ENCODE assay signal across 8 cellular contexts in genomic region chr7:134750083-134751062, GRCh38. TPM values are rescaled to one million over a fixed set of nuclear protein-coding genes. Genes with fewer than 3 reads are reported as not detected.
DNase-seq lines count a peak whose midpoint lies in the region; ATAC-seq lines count a peak whose summit lies in the region.

No MANE protein-coding gene starts in this region.

- H3K27me3 Mint-ChIP-seq in CD8-positive, alpha-beta memory T cell, result peaks cover 5 to 11% of the 10 kb centered on the region in 2 donors
- H3K27me3 Mint-ChIP-seq in activated T-helper 1 cell treated with anti-CD3 and anti-CD28 coated beads, Interleukin-12 subunit alpha, Interleukin-12 subunit beta, Interleukin-2, Interleukin-4 antibody, amounts not matched to agents 30 ng/mL and 10 ng/mL and 1 ng/mL, durations not matched to agents 14 hours and 24 hours and 36 hours (ENCODE audit: insufficient read depth), result peaks cover 2% of the 10 kb centered on the region

- POLR2A ChIA-PET in CD8-positive, alpha-beta memory T cell (lab: Charles Lee), result no interaction called here

- no peaks in the 10 kb centered on the region for H3K9me3 Mint-ChIP-seq in CD8-positive, alpha-beta memory T cell
- no peaks in the 10 kb centered on the region for H3K9me3 Mint-ChIP-seq in activated T-helper 1 cell treated with anti-CD3 and anti-CD28 coated beads, Interleukin-12 subunit alpha, Interleukin-12 subunit beta, Interleukin-2, Interleukin-4 antibody, amounts not matched to agents 30 ng/mL and 10 ng/mL and 1 ng/mL, durations not matched to agents 14 hours and 24 hours and 36 hours

- H3K36me3 Mint-ChIP-seq in CD8-positive, alpha-beta memory T cell, result no peaks in the 10 kb centered on the region
- no peaks in the 10 kb centered on the region for H3K36me3 Mint-ChIP-seq in activated T-helper 1 cell treated with anti-CD3 and anti-CD28 coated beads, Interleukin-12 subunit alpha, Interleukin-12 subunit beta, Interleukin-2, Interleukin-4 antibody, amounts not matched to agents 30 ng/mL and 10 ng/mL and 1 ng/mL, durations not matched to agents 14 hours and 24 hours and 36 hours (ENCODE audit: low read depth)

- no peak overlapping the region for H3K27ac Mint-ChIP-seq in CD8-positive, alpha-beta memory T cell
- H3K27ac Mint-ChIP-seq in activated T-helper 1 cell treated with anti-CD3 and anti-CD28 coated beads, Interleukin-12 subunit alpha, Interleukin-12 subunit beta, Interleukin-2, Interleukin-4 antibody, amounts not matched to agents 30 ng/mL and 10 ng/mL and 1 ng/mL, durations not matched to agents 14 hours and 24 hours and 36 hours, result peak overlapping the region; percentile 32

- H3K36me3 ChIP-seq in CD8-positive, alpha-beta memory T cell (ENCODE audit: insufficient read depth, low read length), result no peaks in the 10 kb centered on the region

- H3K27ac ChIP-seq in CD8-positive, alpha-beta memory T cell (ENCODE audit: low read depth, low read length), result no peak overlapping the region

- DNase-seq in CD8-positive, alpha-beta memory T cell, result peak; percentile 33 to 75 (median 52)
- DNase-seq in OCI-M1 (lab: John Stamatoyannopoulos, UW), result peak; percentile 41
- peak; percentile 30 for DNase-seq in activated T-helper 1 cell treated with anti-CD3 and anti-CD28 coated beads, Interleukin-12 subunit alpha, Interleukin-12 subunit beta, Interleukin-2, Interleukin-4 antibody, amounts not matched to agents 30 ng/mL and 10 ng/mL and 1 ng/mL, durations not matched to agents 14 hours and 24 hours and 36 hours (ENCODE audit: low spot score)
- peak; percentile 47 for DNase-seq in globus pallidus (ENCODE audit: low spot score)
- peak; percentile 47 for DNase-seq in renal cortical epithelial cell (ENCODE audit: low read depth)
- DNase-seq in NOMO-1 (lab: John Stamatoyannopoulos, UW; ENCODE audit: unreplicated experiment in 2 of 2), result no peak

- CTCF ChIA-PET in CD8-positive, alpha-beta memory T cell (lab: Charles Lee), result interaction anchor here (0.7 to 6.0 kb wide), 4 partner anchors 9 to 420 kb away, joined by 3 to 52 read pairs (median 4); partner anchors contain the start of gene CYREN

- no peaks in the 10 kb centered on the region for H3K9me3 ChIP-seq in CD8-positive, alpha-beta memory T cell (ENCODE audit: low read length)

- no peaks in the 10 kb centered on the region for H3K27me3 ChIP-seq in CD8-positive, alpha-beta memory T cell (ENCODE audit: insufficient read depth, low read length, poor library complexity, severe bottlenecking)

- no peaks in the 10 kb centered on the region for H3K4me1 ChIP-seq in CD8-positive, alpha-beta memory T cell (ENCODE audit: insufficient read depth, low read length)

- ATAC-seq in GM21723 (IDR thresholded peaks at IDR 0.05; ENCODE audit: unreplicated experiment), result peak; percentile 82
- no peak for ATAC-seq in HG03469 (IDR thresholded peaks at IDR 0.05; ENCODE audit: unreplicated experiment)

- no peak overlapping the region for H3K4me3 Mint-ChIP-seq in CD8-positive, alpha-beta memory T cell
- no peak overlapping the region for H3K4me3 Mint-ChIP-seq in activated T-helper 1 cell treated with anti-CD3 and anti-CD28 coated beads, Interleukin-12 subunit alpha, Interleukin-12 subunit beta, Interleukin-2, Interleukin-4 antibody, amounts not matched to agents 30 ng/mL and 10 ng/mL and 1 ng/mL, durations not matched to agents 14 hours and 24 hours and 36 hours

- no peaks in the 10 kb centered on the region for H3K4me1 Mint-ChIP-seq in CD8-positive, alpha-beta memory T cell
- peaks cover 14% of the 10 kb centered on the region for H3K4me1 Mint-ChIP-seq in activated T-helper 1 cell treated with anti-CD3 and anti-CD28 coated beads, Interleukin-12 subunit alpha, Interleukin-12 subunit beta, Interleukin-2, Interleukin-4 antibody, amounts not matched to agents 30 ng/mL and 10 ng/mL and 1 ng/mL, durations not matched to agents 14 hours and 24 hours and 36 hours (ENCODE audit: low read depth)

- intact Hi-C loops in activated T-helper 1 cell treated with anti-CD3 and anti-CD28 coated beads, Interleukin-12 subunit alpha, Interleukin-12 subunit beta, Interleukin-2, Interleukin-4 antibody, amounts not matched to agents 30 ng/mL and 10 ng/mL and 1 ng/mL, durations not matched to agents 14 hours and 24 hours and 36 hours (cut with micrococcal nuclease), result loop anchor here (1.0 to 10.0 kb wide), 8 partner anchors 12 to 424 kb away; partner anchors contain the start of gene CYREN

- no peak overlapping the region for H3K4me3 ChIP-seq in CD8-positive, alpha-beta memory T cell (ENCODE audit: low read length)

RNA-seq across cellular contexts. Expression of gene CALD1, which starts 29.1 kb away (rescaled TPM):
- 1 to 10 TPM; 3.1 to 3.3 TPM for total RNA-seq in CD8-positive, alpha-beta memory T cell
- polyA plus RNA-seq in CD8-positive, alpha-beta memory T cell, result not detected
- total RNA-seq in activated T-helper 1 cell treated with anti-CD3 and anti-CD28 coated beads, Interleukin-12 subunit alpha, Interleukin-12 subunit beta, Interleukin-2, Interleukin-4 antibody, amounts not matched to agents 30 ng/mL and 10 ng/mL and 1 ng/mL, durations not matched to agents 14 hours and 24 hours and 36 hours, result 2.3 and 3.3 TPM in 2 replicates
- total RNA-seq in renal cortical epithelial cell, result 155 and 181 TPM in 2 replicates

Comparison
In these comparisons a context has a peak if more than half of its experiments do, and no peak if none do; other contexts are left out.
1. DNase-seq: peak in CD8-positive, alpha-beta memory T cell (5 of 5), OCI-M1 (single experiment), activated T-helper 1 cell treated with anti-CD3 and anti-CD28 coated beads, Interleukin-12 subunit alpha, Interleukin-12 subunit beta, Interleukin-2, Interleukin-4 antibody, amounts not matched to agents 30 ng/mL and 10 ng/mL and 1 ng/mL, durations not matched to agents 14 hours and 24 hours and 36 hours (single experiment), globus pallidus (single experiment) and renal cortical epithelial cell (single experiment); none in NOMO-1 (0 of 2).
2. RNA of gene CALD1, which starts 29.1 kb away (total RNA-seq): 155 to 181 TPM in renal cortical epithelial cell; 3.1 to 3.3 TPM in CD8-positive, alpha-beta memory T cell and 2.3 to 3.3 TPM in activated T-helper 1 cell treated with anti-CD3 and anti-CD28 coated beads, Interleukin-12 subunit alpha, Interleukin-12 subunit beta, Interleukin-2, Interleukin-4 antibody, amounts not matched to agents 30 ng/mL and 10 ng/mL and 1 ng/mL, durations not matched to agents 14 hours and 24 hours and 36 hours; every median in the first group is over 10 times any median in the second.